In genomic region chr10:63133787-63134557, GRCh38 we compare ENCODE assay signal across 8 cellular contexts. TPM values are rescaled to one million over a fixed set of nuclear protein-coding genes. Genes with fewer than 3 reads are reported as not detected.
DNase-seq lines count a peak whose midpoint lies in the region; ATAC-seq, FAIRE-seq and TF ChIP-seq lines count a peak whose summit lies in the region.

No MANE protein-coding gene starts in this region.

- H3K36me3 ChIP-seq in CD8-positive, alpha-beta memory T cell (ENCODE audit: insufficient read depth, low read length) = no peaks in the 10 kb centered on the region
- no peaks in the 10 kb centered on the region for H3K36me3 ChIP-seq in KMS-11 (ENCODE audit: insufficient read depth)
- peaks cover 2% of the 10 kb centered on the region; the same call in 1 of the 3 replicates for H3K36me3 ChIP-seq in K562 (ENCODE audit: control insufficient read depth, insufficient read depth, low read length)
- H3K36me3 ChIP-seq in kidney epithelial cell (ENCODE audit: control insufficient read depth, insufficient read depth, low read length) = no peaks in the 10 kb centered on the region
- H3K36me3 ChIP-seq in thoracic aorta = no peaks in the 10 kb centered on the region

- peaks cover under 1 to 7% of the 10 kb centered on the region in 2 donors for H3K27me3 Mint-ChIP-seq in CD8-positive, alpha-beta memory T cell

- TF ChIP-seq POLR2A in K562 (conservative IDR thresholded peaks at IDR 0.05) = no peak

- peaks cover 33 to 53% (median 40%) of the 10 kb centered on the region in 3 donors for H3K4me1 Mint-ChIP-seq in CD8-positive, alpha-beta memory T cell

- peak overlapping the region; percentile 87 to 98 (median 96) for H3K27ac Mint-ChIP-seq in CD8-positive, alpha-beta memory T cell

- peak overlapping the region; percentile 95 for H3K4me2 ChIP-seq in KMS-11
- peak overlapping the region; percentile 93 for H3K4me2 ChIP-seq in K562 (ENCODE audit: insufficient read depth, low read length)

- WGBS in K562 (ENCODE audit: insufficient coverage, low coverage, missing lambda C conversion rate) = 2% methylated on average over 11 of the region's 11 CpGs

- no peak for TF ChIP-seq RAD21 in K562 (CRISPR knock-in tag; conservative IDR thresholded peaks at IDR 0.05 in 1 of 2, IDR thresholded peaks at IDR 0.05 in 1 of 2)

- H3K9ac ChIP-seq in KMS-11 = peak overlapping the region; percentile 76
- peak overlapping the region; percentile 95 to 96 for H3K9ac ChIP-seq in K562 (ENCODE audit: insufficient read depth in 1 of 2, low read depth in 2 of 2, low read length in 2 of 2)

- intact Hi-C loops in K562 (cut with micrococcal nuclease) = no loop called here

- ATAC-seq in K562 (no peak), thoracic aorta (ENCODE audit: insufficient number of reproducible peaks, low FRiP score, low read depth) (no peak), esophagus mucosa (no peak)

- peak overlapping the region; percentile 96 for H3K4me3 ChIP-seq in CD8-positive, alpha-beta memory T cell (ENCODE audit: low read length)
- H3K4me3 ChIP-seq in KMS-11 (IDR thresholded peaks at IDR 0.05; ENCODE audit: insufficient read depth, low read depth, low read length) = no peak overlapping the region
- H3K4me3 ChIP-seq in K562 = peak overlapping the region; percentile 90
- peak overlapping the region; percentile 92 for H3K4me3 ChIP-seq in kidney epithelial cell (ENCODE audit: low read depth, low read length)
- peak overlapping the region; percentile 86 for H3K4me3 ChIP-seq in thoracic aorta

- peak overlapping the region; percentile 98 for H3K27ac ChIP-seq in CD8-positive, alpha-beta memory T cell (ENCODE audit: low read depth, low read length)
- H3K27ac ChIP-seq in KMS-11 (peak overlapping the region; percentile 85), K562 (ENCODE audit: extremely low read depth, low read depth, low read length) (peak overlapping the region; percentile 92), thoracic aorta (peak overlapping the region; percentile 83 to 86)

- no peak for DNase-seq in CD8-positive, alpha-beta memory T cell
- DNase-seq in K562 (ENCODE audit: extremely low read depth in 1 of 4, low spot score in 3 of 4) = no peak
- DNase-seq in kidney epithelial cell (ENCODE audit: low read depth) = no peak
- DNase-seq in thoracic aorta (ENCODE audit: low spot score) = no peak
- DNase-seq in HuH-7.5 (ENCODE audit: low spot score) = no peak
- DNase-seq in stimulated activated CD4-positive, alpha-beta T cell treated with anti-CD3 and anti-CD28 coated beads, Interleukin-4, amount 100 ng/mL, for 1 hour = no peak

- no TSS peak for BruUV-seq in K562 (replicated peaks; lab: Mats Ljungman, UMichigan)

- POLR2A ChIA-PET in CD8-positive, alpha-beta memory T cell (lab: Charles Lee) = interaction anchor here (0.5 to 2.3 kb wide), 11 partner anchors 8 to 497 kb away, joined by 3 to 10 read pairs (median 4); partner anchors contain the start of genes EGR2 and REEP3
- POLR2A ChIA-PET in K562 (lab: Yijun Ruan, JAX) = interaction anchor here (0.6 to 5.2 kb wide), 16 partner anchors 8 to 1237 kb away, joined by 3 to 30 read pairs (median 4); no protein-coding TSS in a partner anchor

- no peaks in the 10 kb centered on the region for H3K9me1 ChIP-seq in K562 (ENCODE audit: control insufficient read depth, insufficient read depth, low read length)

- CTCF ChIA-PET in CD8-positive, alpha-beta memory T cell (lab: Charles Lee) = interaction anchor here (0.6 to 1.8 kb wide), 9 partner anchors 12 to 586 kb away, joined by 3 to 7 read pairs (median 4); partner anchors contain the start of gene ADO
- CTCF ChIA-PET in K562 (lab: Yijun Ruan, JAX; ENCODE audit: low intra/inter-chr PET ratio) = no interaction called here

- no peaks in the 10 kb centered on the region for H3K27me3 ChIP-seq in CD8-positive, alpha-beta memory T cell (ENCODE audit: insufficient read depth, low read length, poor library complexity, severe bottlenecking)
- H3K27me3 ChIP-seq in KMS-11 (ENCODE audit: insufficient read depth, low read depth) (no peaks in the 10 kb centered on the region), K562 (ENCODE audit: control insufficient read depth in 2 of 2, insufficient read depth in 2 of 2, low read length in 2 of 2) (no peaks in the 10 kb centered on the region), kidney epithelial cell (ENCODE audit: control insufficient read depth, insufficient read depth, low read length) (no peaks in the 10 kb centered on the region), thoracic aorta (replicated peaks; ENCODE audit: insufficient read depth) (no peaks in the 10 kb centered on the region)

- H3K36me3 Mint-ChIP-seq in CD8-positive, alpha-beta memory T cell = peaks cover 0 to 17% (median 0%) of the 10 kb centered on the region in 3 donors

- peak overlapping the region; percentile 90 to 98 (median 93) for H3K4me3 Mint-ChIP-seq in CD8-positive, alpha-beta memory T cell

- peaks cover 54% of the 10 kb centered on the region for H3K79me2 ChIP-seq in KMS-11 (ENCODE audit: insufficient read depth, low read depth)
- H3K79me2 ChIP-seq in K562 (ENCODE audit: control insufficient read depth, insufficient read depth, low read length) = peaks cover 55% of the 10 kb centered on the region

- peaks cover 33% of the 10 kb centered on the region for H3K4me1 ChIP-seq in CD8-positive, alpha-beta memory T cell (ENCODE audit: insufficient read depth, low read length)
- peaks cover 17% of the 10 kb centered on the region for H3K4me1 ChIP-seq in KMS-11 (ENCODE audit: low read depth, poor library complexity, severe bottlenecking)
- peaks cover 8 to 9% of the 10 kb centered on the region in 2 experiments; a peak in 3 of 5 replicates for H3K4me1 ChIP-seq in K562 (replicated peaks in 1 of 2; ENCODE audit: control insufficient read depth in 2 of 2, insufficient read depth in 2 of 2, low read length in 2 of 2)
- peaks cover 14% of the 10 kb centered on the region in 2 donors for H3K4me1 ChIP-seq in thoracic aorta (ENCODE audit: control insufficient read depth in 1 of 2, low read depth in 2 of 2)

- H3K9me3 ChIP-seq in CD8-positive, alpha-beta memory T cell (ENCODE audit: low read length) = peaks cover 4% of the 10 kb centered on the region
- peaks cover 7% of the 10 kb centered on the region for H3K9me3 ChIP-seq in K562 (replicated peaks; ENCODE audit: control insufficient read depth, insufficient read depth, low read depth, low read length)
- H3K9me3 ChIP-seq in thoracic aorta = no peaks in the 10 kb centered on the region

- FAIRE-seq in K562 (lab: Jason Lieb, UNC) = no peak

- TF ChIP-seq CTCF in KMS-11 (conservative IDR thresholded peaks at IDR 0.05; ENCODE audit: low read depth, low read length) (no peak), K562 (IDR thresholded peaks at IDR 0.05 in 2 of 3, conservative IDR thresholded peaks at IDR 0.05 in 1 of 3; ENCODE audit: insufficient read depth in 2 of 3, low read depth in 1 of 3, low read length in 3 of 3) (no peak), kidney epithelial cell (IDR thresholded peaks at IDR 0.05; ENCODE audit: insufficient read depth, low read length, poor library complexity, severe bottlenecking) (no peak), thoracic aorta (IDR thresholded peaks at IDR 0.05) (no peak)

- peaks cover 0 to 8% (median 0%) of the 10 kb centered on the region in 5 donors for H3K9me3 Mint-ChIP-seq in CD8-positive, alpha-beta memory T cell

- in situ Hi-C loops in K562 (cut with MboI) = no loop called here

- peak overlapping the region; percentile 87 for H2AFZ ChIP-seq in KMS-11 (ENCODE audit: low read depth)
- peak overlapping the region; percentile 88 for H2AFZ ChIP-seq in K562 (ENCODE audit: low read depth, low read length)

- no peak for TF ChIP-seq EP300 in K562 (IDR thresholded peaks at IDR 0.05; ENCODE audit: low read length)

- H4K20me1 ChIP-seq in KMS-11 (ENCODE audit: insufficient read depth) (no peaks in the 10 kb centered on the region), K562 (replicated peaks; ENCODE audit: control insufficient read depth, insufficient read depth, low read length) (no peaks in the 10 kb centered on the region; the same call in 1 of the 2 replicates)

TF ChIP-seq in K562, 482 proteins besides CTCF, POLR2A, EP300 and RAD21 (continues in another document):
- no peak for TF ChIP-seq SETDB1 (IDR thresholded peaks at IDR 0.05; ENCODE audit: low read length)
- TF ChIP-seq THRB (CRISPR knock-in tag; conservative IDR thresholded peaks at IDR 0.05) = no peak

RNA-seq across cellular contexts. Expression of gene NRBF2, which starts 0.8 kb away (rescaled TPM):
- total RNA-seq in CD8-positive, alpha-beta memory T cell = 10 to 100 TPM; 25.0 to 28.3 TPM
- polyA plus RNA-seq in CD8-positive, alpha-beta memory T cell = 29.7 TPM
- 7.5 and 15.7 TPM in 2 replicates for total RNA-seq in K562 (2011; cell fraction: chromatin; rRNA removed; ENCODE audit: low replicate concordance)
- 7.6 and 9.2 TPM in 2 replicates for total RNA-seq in K562 (2011; cell fraction: nucleolus; rRNA removed)
- total RNA-seq in K562 (2011; cell fraction: nucleoplasm; rRNA removed) = 6.8 and 7.9 TPM in 2 replicates
- total RNA-seq in K562 (2014; rRNA removed) (20.2 and 20.8 TPM in 2 replicates), K562 (2014; rRNA removed; fragmentation: Illumina TruSeq; extraction: Trizol) (29.7 and 34.1 TPM in 2 replicates), K562 (2015; rRNA removed; fragmentation: Illumina TruSeq; extraction: Trizol) (30.5 and 32.1 TPM in 2 replicates), K562 (2021) (22.1 and 23.8 TPM in 2 replicates), kidney epithelial cell (27.3 and 28.7 TPM in 2 replicates), thoracic aorta (10 to 100 TPM; 13.1 to 15.6 TPM), esophagus mucosa (17.3 TPM)
- polyA plus RNA-seq in K562 (2011; rRNA removed) (26.5 and 30.5 TPM in 2 replicates), K562 (2014; fragmentation: Illumina TruSeq; extraction: Trizol) (27.9 and 33.5 TPM in 2 replicates), K562 (2014; fragmentation: Nextera tagmentation; extraction: Ambion mirVana) (10 to 100 TPM; 38.1 to 52.1 TPM), K562 (2014; rRNA removed) (24.7 and 25.3 TPM in 2 replicates)
- polyA plus RNA-seq in K562 (2011; cell fraction: cytosol; rRNA removed) = 8.0 and 11.5 TPM in 2 replicates
- polyA plus RNA-seq in K562 (2011; cell fraction: nucleus; rRNA removed) = 5.8 and 9.5 TPM in 2 replicates
- polyA plus RNA-seq in K562 (2012) = 25.5 and 27.5 TPM in 2 replicates
- 15.8 and 20.3 TPM in 2 replicates for polyA minus RNA-seq in K562 (2011; rRNA and poly(A)+ RNA removed)
- 8.4 and 12.0 TPM in 2 replicates for polyA minus RNA-seq in K562 (2011; cell fraction: cytosol; rRNA and poly(A)+ RNA removed)
- 4.4 and 7.7 TPM in 2 replicates for polyA minus RNA-seq in K562 (2011; cell fraction: nucleus; rRNA and poly(A)+ RNA removed)
